In the genomic region with DNA sequence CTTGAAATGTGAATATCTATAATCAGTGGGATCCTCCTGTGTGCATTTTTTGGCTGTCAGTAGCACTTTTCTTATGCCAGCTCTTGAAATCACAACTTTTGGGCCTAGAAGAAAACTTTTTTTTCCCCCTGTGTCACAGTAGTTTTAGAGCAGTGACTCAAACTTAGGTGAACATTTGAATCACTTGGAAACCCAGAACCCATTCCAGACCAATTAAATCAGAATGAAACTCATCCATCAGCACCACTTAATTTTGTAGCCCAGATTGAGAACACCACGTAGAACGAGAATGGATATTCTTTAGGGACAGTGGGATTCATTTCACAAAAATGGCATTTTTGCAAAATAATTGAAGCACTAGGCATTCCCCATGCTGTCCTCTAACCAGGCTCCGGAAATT, we compare ENCODE assay signal across 19 cellular contexts.
DNase-seq lines count a peak whose midpoint lies in the region; ATAC-seq and TF ChIP-seq lines count a peak whose summit lies in the region.
"Had no signal": no experiment of that assay in that cellular context is flagged by ENCODE, and none has a peak within 500 bp of the region (broad histone marks: within the 10 kb centered on the region; RNA-seq: fewer than 3 reads in every experiment).

No MANE protein-coding gene starts in this region.

- no peak overlapping the region for H2BK12ac ChIP-seq in trophoblast cell (ENCODE audit: low read length)

- ATAC-seq in Panc1 (no peak), HG03196 (IDR thresholded peaks at IDR 0.05; ENCODE audit: unreplicated experiment) (no peak)
- ATAC-seq: body of pancreas; foreskin keratinocyte; GM12878; GM23338; naive thymus-derived CD4-positive, alpha-beta T cell; T-helper 17 cell had no signal

- no peak overlapping the region for H3K4me2 ChIP-seq in trophoblast cell (ENCODE audit: low read length)
- H3K4me2 ChIP-seq: GM23338 had no signal

- H3K18ac ChIP-seq in trophoblast cell (ENCODE audit: low read length), result no peak overlapping the region

- WGBS in trophoblast cell (ENCODE audit: extremely low coverage, insufficient coverage, insufficient read length), result no CpG with 5 or more reads among the region's 3 CpGs

- no TSS peak for BruUV-seq in Panc1 (replicated peaks; lab: Mats Ljungman, UMichigan)

- H3K9ac ChIP-seq in trophoblast cell (ENCODE audit: low read length), result no peak overlapping the region

- POLR2A ChIA-PET in Panc1 (lab: Charles Lee), result no interaction called here

- H2AFZ ChIP-seq in trophoblast cell (ENCODE audit: insufficient read depth, low read length, poor library complexity), result no peak overlapping the region
- H2AFZ ChIP-seq: GM23338 had no signal

- CTCF ChIA-PET in Panc1 (lab: Charles Lee), result no interaction called here

- intact Hi-C loops in Panc1 (cut with micrococcal nuclease; ENCODE audit: unreplicated experiment), result no loop called here

- no peak overlapping the region for H4K12ac ChIP-seq in trophoblast cell (ENCODE audit: low read depth, low read length)

- H3K4me1 ChIP-seq in Panc1 (ENCODE audit: control insufficient read depth, insufficient read depth, low read length) (peaks cover 10% of the 10 kb centered on the region), trophoblast cell (ENCODE audit: control insufficient read depth in 1 of 2, insufficient read depth in 2 of 2, low read length in 2 of 2) (peaks cover 2% of the 10 kb centered on the region in 2 experiments)

- no peak overlapping the region for H4K8ac ChIP-seq in trophoblast cell (ENCODE audit: low read depth, low read length)

- peaks cover 10% of the 10 kb centered on the region for H3K79me1 ChIP-seq in trophoblast cell (ENCODE audit: low read length)

- H2BK120ac ChIP-seq in trophoblast cell (ENCODE audit: insufficient read depth, low read length, poor library complexity), result no peak overlapping the region

- H3K9me3 ChIP-seq in Panc1 (ENCODE audit: control insufficient read depth, insufficient read depth, low read depth, low read length) (no peaks in the 10 kb centered on the region), trophoblast cell (ENCODE audit: insufficient read depth, low read depth, low read length) (no peaks in the 10 kb centered on the region)
- H3K9me3 ChIP-seq: body of pancreas had no signal

- peak; percentile 57 for DNase-seq in EH (ENCODE audit: low read depth)
- DNase-seq in Panc1 (ENCODE audit: low read depth, low spot score), result no peak
- peak; percentile 20 for DNase-seq in epithelial cell of esophagus (ENCODE audit: low read depth)
- DNase-seq in trophoblast cell, result no peak
- DNase-seq in NCI-H1694 treated with DMSO at 0.1 percent for 48 hours (lab: John Stamatoyannopoulos, UW), result no peak
- no peak for DNase-seq in amygdala (lab: John Stamatoyannopoulos, UW)
- no peak for DNase-seq in NCI-H1048 (lab: John Stamatoyannopoulos, UW)
- DNase-seq: activated CD4-positive, CD25-positive, alpha-beta regulatory T cell; body of pancreas; naive thymus-derived CD4-positive, alpha-beta T cell; NCI-H1436 treated with DMSO at 0.1 percent for 48 hours; NCI-H345; posterior cingulate gyrus; SHP77; T-helper 17 cell had no signal

- H3K4me3 ChIP-seq in Panc1 (ENCODE audit: low read depth in 2 of 2, low read length in 2 of 2) (no peak overlapping the region), epithelial cell of esophagus (ENCODE audit: low read length) (no peak overlapping the region), trophoblast cell (ENCODE audit: low read depth, low read length) (no peak overlapping the region)
- H3K4me3 ChIP-seq: body of pancreas, GM12878, GM23338 had no signal

- no peak overlapping the region for H3K14ac ChIP-seq in trophoblast cell (ENCODE audit: low read length)

- TF ChIP-seq CTCF in Panc1 (IDR thresholded peaks at IDR 0.05), result no peak
- TF ChIP-seq CTCF in epithelial cell of esophagus (IDR thresholded peaks at IDR 0.05; ENCODE audit: insufficient read depth, low read depth, low read length, missing control alignments), result no peak

- H3K27ac ChIP-seq in Panc1 (ENCODE audit: low read length) (peak overlapping the region; percentile 26; the same call in 1 of the 2 replicates), trophoblast cell (ENCODE audit: low read depth, low read length) (peak overlapping the region; percentile 40)
- H3K27ac ChIP-seq: body of pancreas, foreskin keratinocyte had no signal

- no peak overlapping the region for H2BK5ac ChIP-seq in trophoblast cell (ENCODE audit: low read depth, low read length, poor library complexity)

- no peak overlapping the region for H2AK5ac ChIP-seq in trophoblast cell (ENCODE audit: low read length)

- H3K27me3 ChIP-seq in Panc1 (ENCODE audit: control insufficient read depth, insufficient read depth, low read length), result no peaks in the 10 kb centered on the region
- H3K27me3 ChIP-seq in trophoblast cell (ENCODE audit: insufficient read depth, low read length), result no peaks in the 10 kb centered on the region
- H3K27me3 ChIP-seq: body of pancreas, foreskin keratinocyte had no signal

- in situ Hi-C loops in Panc1 (cut with HindIII; ENCODE audit: low pct_unique_long_range_greater_than_20kb, low sequenced_read_pairs), result no loop called here

- H3K4ac ChIP-seq in trophoblast cell (ENCODE audit: low read depth, low read length), result no peak overlapping the region

- H3K23ac ChIP-seq in trophoblast cell (ENCODE audit: low read length), result no peak overlapping the region

- H3K79me2 ChIP-seq in trophoblast cell (ENCODE audit: control insufficient read depth, insufficient read depth, low read length, poor library complexity), result peaks cover 2% of the 10 kb centered on the region

- H3K36me3 ChIP-seq in Panc1 (ENCODE audit: control insufficient read depth, insufficient read depth, low read length), result no peaks in the 10 kb centered on the region
- H3K36me3 ChIP-seq in trophoblast cell (ENCODE audit: control insufficient read depth in 1 of 2, insufficient read depth in 2 of 2, low read length in 2 of 2), result no peaks in the 10 kb centered on the region

- H4K91ac ChIP-seq in trophoblast cell (ENCODE audit: low read depth, low read length), result no peak overlapping the region

Comparison
In these comparisons a context has a peak if more than half of its experiments do, and no peak if none do; other contexts are left out.
1. DNase-seq: peak in EH (single experiment) and epithelial cell of esophagus (single experiment); none in Panc1 (single experiment), trophoblast cell (0 of 2), NCI-H1694 treated with DMSO at 0.1 percent for 48 hours (single experiment), amygdala (0 of 56) and NCI-H1048 (single experiment).